Comparison of ENCODE assay signal across 18 cellular contexts in the genomic region with DNA sequence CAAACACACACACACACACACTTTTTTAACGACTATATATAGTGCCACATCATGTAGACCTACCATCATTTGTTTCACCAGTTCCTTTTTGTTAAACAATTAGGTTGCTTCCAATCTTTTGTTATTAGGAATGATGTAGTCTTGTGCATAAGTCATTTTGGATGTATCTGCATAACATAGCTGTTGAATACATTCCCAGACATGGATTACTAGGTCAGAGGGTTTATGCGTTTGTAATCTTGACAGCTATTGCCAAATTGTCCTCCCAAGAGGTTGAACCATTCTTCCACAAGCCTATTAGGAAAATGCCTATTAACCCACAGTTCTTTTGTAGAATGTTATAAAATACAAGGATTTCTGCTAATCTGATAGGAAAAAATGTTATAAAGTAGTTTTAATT.
"Had no signal": no experiment of that assay in that cellular context is flagged by ENCODE, and none has a peak within 500 bp of the region (broad histone marks: within the 10 kb centered on the region; RNA-seq: fewer than 3 reads in every experiment).

No MANE protein-coding gene starts in this region.

- H3K27ac ChIP-seq: adrenal gland, body of pancreas, epithelial cell of prostate, gastrocnemius medialis, heart right ventricle, left lung, sigmoid colon, WERI-Rb-1 had no signal

- H3K4me1 ChIP-seq: adrenal gland, body of pancreas, gastrocnemius medialis, heart right ventricle, left lung, sigmoid colon had no signal

- H3K9me3 ChIP-seq: adrenal gland, body of pancreas, gastrocnemius medialis, heart right ventricle, left lung, sigmoid colon had no signal

- DNase-seq: activated CD4-positive, alpha-beta T cell treated with anti-CD3 and anti-CD28 coated beads for 4 hours; activated CD8-positive, alpha-beta memory T cell treated with anti-CD3 and anti-CD28 coated beads, Interleukin-2, amount 50 U/mL, for 48 hours; activated CD8-positive, alpha-beta T cell treated with anti-CD3 and anti-CD28 coated beads for 36 hours; activated naive CD4-positive, alpha-beta T cell treated with anti-CD3 and anti-CD28 coated beads for 36 hours; adrenal gland; body of pancreas; effector memory CD8-positive, alpha-beta T cell; gastrocnemius medialis; heart right ventricle; islet precursor cell; left lung; mesendoderm; nephron progenitor cell; sigmoid colon; stimulated activated CD4-positive, alpha-beta T cell treated with anti-CD3 and anti-CD28 coated beads, Interleukin-2, amount 100 ng/mL, for 48 hours; T-helper 1 cell; WERI-Rb-1 had no signal

- ATAC-seq: activated CD8-positive, alpha-beta T cell treated with anti-CD3 and anti-CD28 coated beads for 36 hours; body of pancreas; effector memory CD8-positive, alpha-beta T cell; gastrocnemius medialis; heart right ventricle; left lung had no signal

- H3K36me3 ChIP-seq: adrenal gland, gastrocnemius medialis, heart right ventricle, left lung, sigmoid colon had no signal

- H3K27me3 ChIP-seq: adrenal gland, body of pancreas, gastrocnemius medialis, heart right ventricle, left lung, sigmoid colon had no signal

- H3K4me3 ChIP-seq: adrenal gland, body of pancreas, gastrocnemius medialis, heart right ventricle, left lung, sigmoid colon had no signal
